ENCODE assay signal across 22 cellular contexts in genomic region chr21:45695086-45695485, GRCh38. TPM values are rescaled to one million over a fixed set of nuclear protein-coding genes. Genes with fewer than 3 reads are reported as not detected.
DNase-seq lines count a peak whose midpoint lies in the region; TF ChIP-seq lines count a peak whose summit lies in the region.
"Had no signal": no experiment of that assay in that cellular context is flagged by ENCODE, and none has a peak within 500 bp of the region (broad histone marks: within the 10 kb centered on the region; RNA-seq: fewer than 3 reads in every experiment).

No MANE protein-coding gene starts in this region.

- BruUV-seq in A673 (replicated peaks; lab: Mats Ljungman, UMichigan): no TSS peak

- H3K9me3 ChIP-seq in A673 (ENCODE audit: low read depth, low read length, poor library complexity, severe bottlenecking): no peaks in the 10 kb centered on the region
- H3K9me3 ChIP-seq: testis had no signal

- CTCF ChIA-PET in A673 (lab: Charles Lee): no interaction called here

- H3K36me3 ChIP-seq in A673 (ENCODE audit: insufficient read depth, low read length, poor library complexity, severe bottlenecking) (no peaks in the 10 kb centered on the region), H7 (replicated peaks; ENCODE audit: control insufficient read depth, insufficient read depth, low read length) (no peaks in the 10 kb centered on the region)

- H3K4me3 ChIP-seq in A673 (ENCODE audit: low read depth, low read length, poor library complexity, severe bottlenecking): no peak overlapping the region
- H3K4me3 ChIP-seq in H7 (ENCODE audit: insufficient read depth, low read depth, low read length): no peak overlapping the region
- no peak overlapping the region for H3K4me3 ChIP-seq in WI38 (ENCODE audit: low read depth, low read length)
- H3K4me3 ChIP-seq in dorsolateral prefrontal cortex: no peak overlapping the region
- H3K4me3 ChIP-seq: testis had no signal

- intact Hi-C loops in A673 (cut with micrococcal nuclease; ENCODE audit: unreplicated experiment) (no loop called here), dorsolateral prefrontal cortex (cut with DNase I) (no loop called here)

- DNase-seq in A673 (ENCODE audit: low spot score): peak; percentile 14
- DNase-seq in H7: peak; percentile 60
- peak; percentile 1 for DNase-seq in iPS DF 4.7 (ENCODE audit: extremely low read depth, low spot score)
- no peak for DNase-seq in HuH-7 (ENCODE audit: low spot score)
- DNase-seq in GM20000 (ENCODE audit: low spot score): no peak
- DNase-seq in dorsolateral prefrontal cortex: no peak
- DNase-seq in cerebellum (ENCODE audit: low spot score): no peak
- DNase-seq: activated B cell treated with CpG ODN at 0.5 μM for 24 hours; activated effector memory CD4-positive, alpha-beta T cell treated with Interleukin-2 at 50 U/mL for 16 hours; amygdala; midbrain; NCI-H1694; NCI-H510A; occipital lobe; stimulated activated CD4-positive, alpha-beta T cell treated with anti-CD3 and anti-CD28 coated beads, Interleukin-4, amount 100 ng/mL, for 1 hour; stimulated activated CD8-positive, alpha-beta memory T cell treated with anti-CD3 and anti-CD28 coated beads, Interleukin-4, amount 100 ng/mL, for 48 hours; T-helper 1 cell; testis had no signal

- TF ChIP-seq CTCF in A673 (conservative IDR thresholded peaks at IDR 0.05; ENCODE audit: low read depth, low read length): peak; percentile 43
- 0 out of 2 replicates have a peak, but pooled peaks have one; percentile 8 for TF ChIP-seq CTCF in WI38 (IDR thresholded peaks at IDR 0.05; ENCODE audit: low read depth, low read length)
- no peak for TF ChIP-seq CTCF in GM20000 (IDR thresholded peaks at IDR 0.05; ENCODE audit: extremely low read depth, missing control alignments)
- TF ChIP-seq CTCF in dorsolateral prefrontal cortex (IDR thresholded peaks at IDR 0.05 in 54 of 56, conservative IDR thresholded peaks at IDR 0.05 in 2 of 56; ENCODE audit: low read depth in 1 of 56, partially characterized antibody in 56 of 56): no peak

- H3K27me3 ChIP-seq in A673 (replicated peaks; ENCODE audit: insufficient read depth, low read depth, low read length, poor library complexity): no peaks in the 10 kb centered on the region
- H3K27me3 ChIP-seq in H7 (ENCODE audit: control insufficient read depth, insufficient read depth, low read length): no peaks in the 10 kb centered on the region
- H3K27me3 ChIP-seq in dorsolateral prefrontal cortex: peaks cover 0 to 5% (median 0%) of the 10 kb centered on the region in 45 donors
- H3K27me3 ChIP-seq: testis had no signal

- H3K4me1 ChIP-seq in A673 (ENCODE audit: insufficient read depth, low read length, poor library complexity, severe bottlenecking): no peaks in the 10 kb centered on the region
- H3K4me1 ChIP-seq: testis had no signal

- POLR2A ChIA-PET in A673 (lab: Charles Lee; ENCODE audit: low non-redundant PET): no interaction called here

- no peak overlapping the region for H3K27ac ChIP-seq in A673 (ENCODE audit: low read depth, low read length, poor library complexity, severe bottlenecking)
- no peak overlapping the region for H3K27ac ChIP-seq in dorsolateral prefrontal cortex
- H3K27ac ChIP-seq: epithelial cell of prostate, testis had no signal

RNA-seq across cellular contexts. Expression of gene PCBP3, which starts 51.6 kb away (rescaled TPM):
- total RNA-seq in A673 (2021) (22.0 and 25.6 TPM in 2 replicates), dorsolateral prefrontal cortex (10 to 100 TPM; 11.0 to 29.9 (median 17.9) TPM), cerebellum (27.7 TPM)
- 1.8 and 8.0 TPM in 2 replicates for total RNA-seq in H7 (2014; rRNA removed; shearing (Covaris generic))
- total RNA-seq: activated B cell treated with CpG ODN at 0.5 μM for 24 hours, HT1080, skeletal muscle tissue had no signal

Comparison
In these comparisons a context has a peak if more than half of its experiments do, and no peak if none do; other contexts are left out.
1. DNase-seq: peak in A673 (single experiment), H7 (single experiment) and iPS DF 4.7 (single experiment); none in HuH-7 (single experiment), GM20000 (single experiment), dorsolateral prefrontal cortex (0 of 10) and cerebellum (single experiment).
2. CTCF ChIP-seq: peak in A673 (single experiment) and WI38 (single experiment); none in GM20000 (single experiment) and dorsolateral prefrontal cortex (0 of 56).